Comparison of ENCODE assay signal across 27 cellular contexts in genomic region chr12:132606466-132606865, GRCh38. TPM values are rescaled to one million over a fixed set of nuclear protein-coding genes. Genes with fewer than 3 reads are reported as not detected.
A peak's percentile ranks its signal among the peaks of the same experiment; 100 is the strongest.
DNase-seq lines count a peak whose midpoint lies in the region; TF ChIP-seq lines count a peak whose summit lies in the region.
"Had no signal": no experiment of that assay in that cellular context is flagged by ENCODE, and none has a peak within 500 bp of the region (broad histone marks: within the 10 kb centered on the region; RNA-seq: fewer than 3 reads in every experiment).

No MANE protein-coding gene starts in this region.

- H3K36me3 ChIP-seq in vagina = no peaks in the 10 kb centered on the region
- H3K36me3 ChIP-seq: ascending aorta, right atrium auricular region, tibial artery had no signal

- H3K27me3 ChIP-seq in vagina = peaks cover 13% of the 10 kb centered on the region
- H3K27me3 ChIP-seq: ascending aorta, right atrium auricular region had no signal

- TF ChIP-seq POLR2A in vagina (IDR thresholded peaks at IDR 0.05) = no peak

- intact Hi-C loops in vagina (cut with DNase I) = no loop called here

- H3K4me3 ChIP-seq in vagina = no peak overlapping the region
- H3K4me3 ChIP-seq: ascending aorta, right atrium auricular region, tibial artery had no signal

- no peaks in the 10 kb centered on the region for H3K9me3 ChIP-seq in vagina
- H3K9me3 ChIP-seq: ascending aorta had no signal

- peaks cover 8% of the 10 kb centered on the region for H3K4me1 ChIP-seq in vagina

- DNase-seq in DMS 273 (lab: John Stamatoyannopoulos, UW; ENCODE audit: unreplicated experiment) = peak; percentile 61
- DNase-seq in DMS 273 treated with DMSO at 0.1 percent for 48 hours (lab: John Stamatoyannopoulos, UW) = no peak
- peak; percentile 36 for DNase-seq in NCI-H1694 (lab: John Stamatoyannopoulos, UW)
- DNase-seq in inferior parietal cortex (ENCODE audit: extremely low spot score) = peak; percentile 36
- peak; percentile 48 for DNase-seq in superior temporal gyrus (ENCODE audit: extremely low spot score)
- DNase-seq in stimulated activated CD4-positive, alpha-beta T cell treated with anti-CD3 and anti-CD28 coated beads, Interleukin-12 subunit alpha, Interleukin-12 subunit beta, amount 100 ng/mL, for 4 hours = no peak
- DNase-seq in vagina (ENCODE audit: extremely low spot score in 2 of 2) = no peak
- no peak for DNase-seq in GM19240 (ENCODE audit: insufficient read length, low spot score)
- DNase-seq: activated CD4-positive, alpha-beta T cell treated with anti-CD3 and anti-CD28 coated beads for 48 hours; activated effector memory CD4-positive, alpha-beta T cell treated with Interleukin-2 at 50 U/mL for 16 hours; activated naive CD8-positive, alpha-beta T cell treated with anti-CD3 and anti-CD28 coated beads, Interleukin-2, amount 10 ng/mL, durations not matched to agents 7 days and 5 days; activated T-cell treated with anti-CD3 and anti-CD28 coated beads for 4 hours; Caco-2; hypothalamus; immature natural killer cell; IMR-90; NCI-H1105; NCI-H1930; NCI-H524 treated with DMSO at 0.1 percent for 48 hours; SHP77; stimulated activated CD4-positive, alpha-beta T cell treated with anti-CD3 and anti-CD28 coated beads, Interleukin-2, amount 100 ng/mL, for 24 hours; T-helper 9 cell; tibial artery had no signal

- TF ChIP-seq CTCF in vagina (IDR thresholded peaks at IDR 0.05) = no peak

- no peak overlapping the region for H3K27ac ChIP-seq in vagina
- H3K27ac ChIP-seq: 22Rv1, ascending aorta, right atrium auricular region, tibial artery had no signal

RNA-seq across cellular contexts. Expression of gene LRCOL1, which starts 3.9 kb away (rescaled TPM):
- not detected for total RNA-seq in vagina
- total RNA-seq: activated naive CD8-positive, alpha-beta T cell treated with anti-CD3 and anti-CD28 coated beads, Interleukin-2, amount 10 ng/mL, durations not matched to agents 7 days and 5 days; ascending aorta; Caco-2; glomerular endothelial cell; IMR-90; right atrium auricular region had no signal

RNA-seq across cellular contexts. Expression of gene P2RX2, which starts 12.1 kb away (rescaled TPM):
- not detected for total RNA-seq in vagina
- total RNA-seq: activated naive CD8-positive, alpha-beta T cell treated with anti-CD3 and anti-CD28 coated beads, Interleukin-2, amount 10 ng/mL, durations not matched to agents 7 days and 5 days; ascending aorta; Caco-2; glomerular endothelial cell; IMR-90; right atrium auricular region had no signal

Comparison
In these comparisons a context has a peak if more than half of its experiments do, and no peak if none do; other contexts are left out.
1. DNase-seq: peak in DMS 273 (single experiment), NCI-H1694 (single experiment), inferior parietal cortex (single experiment) and superior temporal gyrus (single experiment); none in DMS 273 treated with DMSO at 0.1 percent for 48 hours (single experiment), stimulated activated CD4-positive, alpha-beta T cell treated with anti-CD3 and anti-CD28 coated beads, Interleukin-12 subunit alpha, Interleukin-12 subunit beta, amount 100 ng/mL, for 4 hours (single experiment), vagina (0 of 2) and GM19240 (single experiment).